ENCODE assay signal across 1 cellular context in genomic region chr9:94867281-94867841, GRCh38.
TF ChIP-seq lines count a peak whose summit lies in the region.

No MANE protein-coding gene starts in this region.

TF ChIP-seq in HepG2, 621 proteins besides CTCF, POLR2A, EP300 and RAD21 (continued from another document and continues in another):
- TF ChIP-seq CREB3 (CRISPR knock-in tag; IDR thresholded peaks at IDR 0.05) (no peak), TBX3 (IDR thresholded peaks at IDR 0.05; ENCODE audit: borderline replicate concordance) (no peak), RBFOX2 (IDR thresholded peaks at IDR 0.05; ENCODE audit: low read depth, low read length) (no peak), ZNF331 (CRISPR knock-in tag; IDR thresholded peaks at IDR 0.05) (peak; percentile 82), TSC22D2 (CRISPR knock-in tag; IDR thresholded peaks at IDR 0.05; ENCODE audit: borderline replicate concordance) (no peak), NFAT5 (CRISPR knock-in tag; IDR thresholded peaks at IDR 0.05) (no peak), MBD4 (IDR thresholded peaks at IDR 0.05; ENCODE audit: borderline replicate concordance, low read length) (no peak), ZNF24 (IDR thresholded peaks at IDR 0.05) (no peak), FOXM1 (CRISPR knock-in tag; IDR thresholded peaks at IDR 0.05) (no peak), SP2 (CRISPR knock-in tag; IDR thresholded peaks at IDR 0.05) (no peak), PRDM10 (CRISPR knock-in tag; IDR thresholded peaks at IDR 0.05; ENCODE audit: low read depth) (0 out of 2 replicates have a peak, but pooled peaks have one; percentile 33), ZNF605 (CRISPR knock-in tag; IDR thresholded peaks at IDR 0.05) (no peak), CREM (IDR thresholded peaks at IDR 0.05) (peak; percentile 61; the same call in 1 of the 2 replicates), CREM (CRISPR knock-in tag; IDR thresholded peaks at IDR 0.05) (no peak), RNF2 (conservative IDR thresholded peaks at IDR 0.05; ENCODE audit: low read depth) (no peak), ZNF326 (CRISPR knock-in tag; IDR thresholded peaks at IDR 0.05; ENCODE audit: borderline replicate concordance) (no peak), ATF3 (CRISPR knock-in tag; IDR thresholded peaks at IDR 0.05) (no peak), ZMYM4 (CRISPR knock-in tag; IDR thresholded peaks at IDR 0.05) (peak; percentile 83), ZNF407 (CRISPR knock-in tag; IDR thresholded peaks at IDR 0.05; ENCODE audit: not compliant biosample characterization) (no peak), BCL6 (CRISPR knock-in tag; IDR thresholded peaks at IDR 0.05) (peak; percentile 98), ZSCAN30 (CRISPR knock-in tag; IDR thresholded peaks at IDR 0.05) (no peak), SMAD9 (CRISPR knock-in tag; IDR thresholded peaks at IDR 0.05) (no peak), SOX13 (IDR thresholded peaks at IDR 0.05) (no peak), SOX13 (CRISPR knock-in tag; conservative IDR thresholded peaks at IDR 0.05 in 1 of 2, IDR thresholded peaks at IDR 0.05 in 1 of 2) (peak in 1 of 2 experiments; percentile 79; a peak in 2 of 4 replicates), ZNF468 (CRISPR knock-in tag; IDR thresholded peaks at IDR 0.05) (no peak), IRF1 (CRISPR knock-in tag; IDR thresholded peaks at IDR 0.05; ENCODE audit: low read depth) (no peak), RBM39 (IDR thresholded peaks at IDR 0.05; ENCODE audit: low read depth, low read length, poor library complexity, severe bottlenecking) (no peak), ZBTB26 (CRISPR knock-in tag; IDR thresholded peaks at IDR 0.05; ENCODE audit: borderline replicate concordance) (0 out of 2 replicates have a peak, but pooled peaks have one; percentile 40), KDM2A (CRISPR knock-in tag; IDR thresholded peaks at IDR 0.05; ENCODE audit: borderline replicate concordance, low read depth) (peak; percentile 60; the same call in 1 of the 2 replicates), POGK (CRISPR knock-in tag; conservative IDR thresholded peaks at IDR 0.05) (peak; percentile 78; the same call in 1 of the 2 replicates), FOXP1 (IDR thresholded peaks at IDR 0.05) (no peak), FOXP1 (CRISPR knock-in tag; IDR thresholded peaks at IDR 0.05) (no peak), ZNF253 (CRISPR knock-in tag; IDR thresholded peaks at IDR 0.05; ENCODE audit: borderline replicate concordance) (no peak), REPIN1 (CRISPR knock-in tag; IDR thresholded peaks at IDR 0.05; ENCODE audit: borderline replicate concordance, low read depth) (no peak), SNAI1 (CRISPR knock-in tag; IDR thresholded peaks at IDR 0.05; ENCODE audit: borderline replicate concordance) (no peak), ZNF446 (CRISPR knock-in tag; IDR thresholded peaks at IDR 0.05) (no peak), ZNF644 (CRISPR knock-in tag; IDR thresholded peaks at IDR 0.05; ENCODE audit: low read depth) (no peak), MYC (CRISPR knock-in tag; IDR thresholded peaks at IDR 0.05; ENCODE audit: borderline replicate concordance) (no peak), MIER3 (CRISPR knock-in tag; IDR thresholded peaks at IDR 0.05; ENCODE audit: borderline replicate concordance) (peak; percentile 17; the same call in 1 of the 2 replicates), CENPT (CRISPR knock-in tag; IDR thresholded peaks at IDR 0.05; ENCODE audit: low read depth) (no peak), KLF6 (CRISPR knock-in tag; IDR thresholded peaks at IDR 0.05) (no peak)
